Comparison of ENCODE assay signal across 13 cellular contexts in genomic region chr11:24234822-24235508, GRCh38.
A peak's percentile ranks its signal among the peaks of the same experiment; 100 is the strongest.
DNase-seq lines count a peak whose midpoint lies in the region; ATAC-seq, FAIRE-seq and TF ChIP-seq lines count a peak whose summit lies in the region.
"Had no signal": no experiment of that assay in that cellular context is flagged by ENCODE, and none has a peak within 500 bp of the region (broad histone marks: within the 10 kb centered on the region; RNA-seq: fewer than 3 reads in every experiment).

No MANE protein-coding gene starts in this region.

- no peaks in the 10 kb centered on the region for H3K36me3 Mint-ChIP-seq in HFFc6 (ENCODE audit: low read depth)
- no peaks in the 10 kb centered on the region for H3K36me3 Mint-ChIP-seq in activated T-cell treated with anti-CD3 and anti-CD28 coated beads, Interleukin-2, amount 50 U/mL, for 72 hours (ENCODE audit: insufficient read depth in 2 of 2)

- no peak for FAIRE-seq in pancreas (lab: Jason Lieb, UNC)

- H3F3A ChIP-seq in PC-3 (ENCODE audit: low read length, unreplicated experiment), result no peaks in the 10 kb centered on the region

- H3K27me3 Mint-ChIP-seq in HFFc6 (ENCODE audit: insufficient read depth), result no peaks in the 10 kb centered on the region
- H3K27me3 Mint-ChIP-seq in activated T-cell treated with anti-CD3 and anti-CD28 coated beads, Interleukin-2, amount 50 U/mL, for 72 hours (ENCODE audit: low read depth), result no peaks in the 10 kb centered on the region

- H3K27me3 ChIP-seq in PC-3 (ENCODE audit: low read length) (no peaks in the 10 kb centered on the region), pancreas (no peaks in the 10 kb centered on the region), heart right ventricle (no peaks in the 10 kb centered on the region)
- H3K27me3 ChIP-seq: testis had no signal

- CTCF ChIA-PET in PC-3 (lab: Charles Lee), result no interaction called here

- peak; percentile 50 for TF ChIP-seq CTCF in HFFc6 (IDR thresholded peaks at IDR 0.05)
- TF ChIP-seq CTCF in PC-3 (conservative IDR thresholded peaks at IDR 0.05; ENCODE audit: low read depth, low read length), result peak; percentile 43; the same call in 1 of the 2 replicates
- TF ChIP-seq CTCF in epithelial cell of proximal tubule (conservative IDR thresholded peaks at IDR 0.05; ENCODE audit: low read depth, low read length), result peak; percentile 44
- no peak for TF ChIP-seq CTCF in pancreas (IDR thresholded peaks at IDR 0.05)
- TF ChIP-seq CTCF in heart right ventricle (IDR thresholded peaks at IDR 0.05), result no peak

- H3K4me3 Mint-ChIP-seq in HFFc6, result peak overlapping the region; percentile 58; the same call in 1 of the 2 replicates
- H3K4me3 Mint-ChIP-seq in activated T-cell treated with anti-CD3 and anti-CD28 coated beads, Interleukin-2, amount 50 U/mL, for 72 hours, result no peak overlapping the region

- H3K9me2 ChIP-seq in PC-3 (replicated peaks; ENCODE audit: low read length), result no peaks in the 10 kb centered on the region

- no peaks in the 10 kb centered on the region; the same call in 1 of the 2 replicates for H3K9me3 Mint-ChIP-seq in HFFc6
- peaks cover 0 to 12% of the 10 kb centered on the region in 2 donors for H3K9me3 Mint-ChIP-seq in activated T-cell treated with anti-CD3 and anti-CD28 coated beads, Interleukin-2, amount 50 U/mL, for 72 hours

- no peak overlapping the region for H3K4me2 ChIP-seq in PC-3 (ENCODE audit: low read length)

- no peak overlapping the region for H3K27ac ChIP-seq in PC-3 (ENCODE audit: low read length)
- H3K27ac ChIP-seq in pancreas, result no peak overlapping the region
- H3K27ac ChIP-seq in heart right ventricle, result no peak overlapping the region
- H3K27ac ChIP-seq: testis had no signal

- peaks cover 49% of the 10 kb centered on the region for H3K4me1 Mint-ChIP-seq in HFFc6 (ENCODE audit: low read depth)
- H3K4me1 Mint-ChIP-seq in activated T-cell treated with anti-CD3 and anti-CD28 coated beads, Interleukin-2, amount 50 U/mL, for 72 hours (ENCODE audit: low read depth), result no peaks in the 10 kb centered on the region

- WGBS in pancreas, 2 donors, result 73 to 75% methylated on average over 4 of the region's 4 CpGs
- 76 to 79% methylated on average over 4 of the region's 4 CpGs for WGBS in heart right ventricle, 2 donors

- H3K4me3 ChIP-seq in PC-3 (ENCODE audit: low read length) (no peak overlapping the region), epithelial cell of proximal tubule (ENCODE audit: low read depth, low read length) (no peak overlapping the region), pancreas (no peak overlapping the region), heart right ventricle (no peak overlapping the region)
- H3K4me3 ChIP-seq: testis had no signal

- POLR2A ChIA-PET in PC-3 (lab: Charles Lee; ENCODE audit: unreplicated experiment), result no interaction called here

- H4K20me1 ChIP-seq in PC-3 (ENCODE audit: low read length), result no peaks in the 10 kb centered on the region

- no peaks in the 10 kb centered on the region for H3K79me2 ChIP-seq in PC-3 (ENCODE audit: low read length)

- H3K27ac Mint-ChIP-seq in HFFc6, result no peak overlapping the region
- no peak overlapping the region for H3K27ac Mint-ChIP-seq in activated T-cell treated with anti-CD3 and anti-CD28 coated beads, Interleukin-2, amount 50 U/mL, for 72 hours

- H3K36me3 ChIP-seq in PC-3 (ENCODE audit: low read depth, low read length) (no peaks in the 10 kb centered on the region), pancreas (no peaks in the 10 kb centered on the region), heart right ventricle (no peaks in the 10 kb centered on the region)

- ATAC-seq in PC-3, result peak; percentile 77
- ATAC-seq in pancreas, result peak in 3 of 4 donors; percentile 53 to 82 (median 58)
- ATAC-seq in HG03378 (IDR thresholded peaks at IDR 0.05; ENCODE audit: unreplicated experiment), result no peak
- ATAC-seq in activated T-cell treated with anti-CD3 and anti-CD28 coated beads, Interleukin-2, amount 50 U/mL, for 72 hours (replicated peaks in 1 of 2), result no peak
- ATAC-seq in heart right ventricle, result no peak
- no peak for ATAC-seq in HG03039 (IDR thresholded peaks at IDR 0.05; ENCODE audit: unreplicated experiment)

- no TSS peak for BruUV-seq in PC-3 (replicated peaks; lab: Mats Ljungman, UMichigan)

- no peak overlapping the region for H2AFZ ChIP-seq in PC-3 (ENCODE audit: low read length)

- H3K9me3 ChIP-seq in PC-3 (ENCODE audit: low read length) (no peaks in the 10 kb centered on the region), pancreas (no peaks in the 10 kb centered on the region), heart right ventricle (no peaks in the 10 kb centered on the region)
- H3K9me3 ChIP-seq: testis had no signal

- no peak overlapping the region for H3K9ac ChIP-seq in PC-3 (ENCODE audit: low read length)

- intact Hi-C loops in PC-3 (cut with micrococcal nuclease) (loop anchor here (5.0 to 10.0 kb wide), 2 partner anchors 693 to 1360 kb away; no protein-coding TSS in a partner anchor), pancreas (cut with DNase I) (no loop called here), heart right ventricle (cut with DNase I) (no loop called here)

- H3K4me1 ChIP-seq in PC-3 (ENCODE audit: insufficient read depth, low read length), result no peaks in the 10 kb centered on the region
- H3K4me1 ChIP-seq in pancreas, result no peaks in the 10 kb centered on the region
- no peaks in the 10 kb centered on the region for H3K4me1 ChIP-seq in heart right ventricle
- H3K4me1 ChIP-seq: testis had no signal

- DNase-seq in HFFc6 (peak; percentile 5), PC-3 (peak; percentile 42), epithelial cell of proximal tubule (ENCODE audit: low read depth) (no peak), pancreas (peak in 3 of 6 donors; percentile 17 to 26 (median 23)), heart right ventricle (no peak)
- DNase-seq in activated T-cell treated with anti-CD3 and anti-CD28 coated beads, Interleukin-2, amount 50 U/mL, for 72 hours, result no peak
- DNase-seq: activated naive CD4-positive, alpha-beta T cell; DMS79 treated with DMSO at 0.1 percent for 48 hours; effector CD4-positive, alpha-beta T cell; NCI-H748 treated with DMSO at 0.1 percent for 48 hours; testis had no signal

Comparison
In these comparisons a context has a peak if more than half of its experiments do, and no peak if none do; other contexts are left out.
1. DNase-seq: peak in HFFc6 (single experiment) and PC-3 (single experiment); none in epithelial cell of proximal tubule (single experiment), activated T-cell treated with anti-CD3 and anti-CD28 coated beads, Interleukin-2, amount 50 U/mL, for 72 hours (0 of 2) and heart right ventricle (0 of 2).
2. CTCF ChIP-seq: peak in HFFc6 (single experiment), PC-3 (single experiment) and epithelial cell of proximal tubule (single experiment); none in pancreas (0 of 4) and heart right ventricle (0 of 9).
3. ATAC-seq: peak in PC-3 (single experiment) and pancreas (3 of 4); none in HG03378 (single experiment), activated T-cell treated with anti-CD3 and anti-CD28 coated beads, Interleukin-2, amount 50 U/mL, for 72 hours (0 of 2), heart right ventricle (0 of 8) and HG03039 (single experiment).